10 cellular contexts compared by ENCODE assay signal in the genomic region with DNA sequence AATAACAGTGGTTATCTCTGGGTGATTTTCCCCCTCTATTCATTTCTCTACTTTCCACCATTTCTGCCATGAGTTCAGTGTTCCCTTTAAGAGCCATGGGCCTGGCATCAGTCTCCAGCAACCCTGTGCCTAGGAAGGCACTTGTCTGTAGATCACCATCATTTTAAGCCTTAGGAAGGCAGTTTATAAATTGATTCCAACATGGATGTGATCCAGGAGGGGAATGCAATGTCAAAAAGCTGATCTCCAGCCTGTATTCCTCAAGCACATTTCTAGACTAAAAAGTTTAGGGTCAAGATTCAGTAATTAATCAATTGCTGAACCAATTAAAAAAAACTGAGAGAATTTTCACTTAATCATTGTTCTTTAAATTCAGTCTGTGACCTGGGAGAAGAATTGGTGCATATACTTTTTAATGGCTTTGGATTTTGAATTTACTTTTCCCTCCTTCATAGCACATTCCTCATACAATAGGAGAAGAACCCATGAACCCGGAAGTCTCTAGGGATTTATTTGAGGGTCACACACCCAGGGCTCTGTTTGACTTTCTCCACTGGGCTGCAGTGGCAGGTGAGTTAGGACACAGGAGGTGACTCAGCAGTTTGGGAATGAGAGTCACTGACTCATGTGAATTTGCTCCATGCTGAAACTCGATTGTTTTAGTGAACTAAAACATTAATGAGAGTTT. TPM values are rescaled to one million over a fixed set of nuclear protein-coding genes. Genes with fewer than 3 reads are reported as not detected.
DNase-seq lines count a peak whose midpoint lies in the region; TF ChIP-seq lines count a peak whose summit lies in the region.
"Had no signal": no experiment of that assay in that cellular context is flagged by ENCODE, and none has a peak within 500 bp of the region (broad histone marks: within the 10 kb centered on the region; RNA-seq: fewer than 3 reads in every experiment).

No MANE protein-coding gene starts in this region.

- H3K9ac ChIP-seq in smooth muscle cell (ENCODE audit: low read depth) = no peak overlapping the region

- H3K79me2 ChIP-seq in smooth muscle cell (ENCODE audit: low read depth) = no peaks in the 10 kb centered on the region

- DNase-seq in Calu3 = peak; percentile 72
- DNase-seq in LoVo (ENCODE audit: low spot score) = peak; percentile 89
- DNase-seq in astrocyte of the spinal cord (ENCODE audit: low read depth, low spot score) = peak; percentile 29
- DNase-seq in left kidney (ENCODE audit: low read depth, low spot score) = peak; percentile 37
- no peak for DNase-seq in sigmoid colon
- no peak for DNase-seq in activated effector memory CD4-positive, alpha-beta T cell treated with Interleukin-2 at 50 U/mL for 16 hours
- no peak for DNase-seq in GOT3 (lab: John Stamatoyannopoulos, UW)
- DNase-seq in smooth muscle cell (lab: John Stamatoyannopoulos, UW; ENCODE audit: unreplicated experiment) = no peak
- DNase-seq: activated naive CD8-positive, alpha-beta T cell treated with anti-CD3 and anti-CD28 coated beads, Interleukin-2, amount 50 U/mL, for 24 hours; naive B cell had no signal

- no peaks in the 10 kb centered on the region for H3K27me3 Mint-ChIP-seq in Calu3 (ENCODE audit: unreplicated experiment)

- intact Hi-C loops in Calu3 (cut with micrococcal nuclease; ENCODE audit: unreplicated experiment) (no loop called here), sigmoid colon (cut with DNase I) (no loop called here)

- TF ChIP-seq EP300 in sigmoid colon (IDR thresholded peaks at IDR 0.05) = no peak

- H3K27me3 ChIP-seq in sigmoid colon = no peaks in the 10 kb centered on the region
- H3K27me3 ChIP-seq in smooth muscle cell (ENCODE audit: low read depth) = no peaks in the 10 kb centered on the region

- 16 to 43% methylated on average over 2 of the region's 2 CpGs for WGBS in sigmoid colon, 2 donors
- 48% methylated on average over 2 of the region's 2 CpGs for WGBS in smooth muscle cell (ENCODE audit: low lambda C conversion rate)

- in situ Hi-C loops in astrocyte of the spinal cord (cut with HindIII; ENCODE audit: low sequenced_read_pairs) = no loop called here

- H3K4me2 ChIP-seq in smooth muscle cell = no peak overlapping the region

- H3K4me1 ChIP-seq in sigmoid colon = peaks cover 0 to under 1% (median 0%) of the 10 kb centered on the region in 4 donors
- no peaks in the 10 kb centered on the region for H3K4me1 ChIP-seq in smooth muscle cell (ENCODE audit: low read depth)

- H4K20me1 ChIP-seq in smooth muscle cell (ENCODE audit: low read depth) = no peaks in the 10 kb centered on the region

- peak overlapping the region; percentile 37 for H3K4me3 Mint-ChIP-seq in Calu3 (ENCODE audit: low read depth, unreplicated experiment)
- H3K4me3 Mint-ChIP-seq: activated naive CD8-positive, alpha-beta T cell treated with anti-CD3 and anti-CD28 coated beads, Interleukin-2, amount 50 U/mL, for 24 hours; naive B cell had no signal

- H3K9me3 ChIP-seq in sigmoid colon (no peaks in the 10 kb centered on the region), smooth muscle cell (replicated peaks; ENCODE audit: low read depth) (no peaks in the 10 kb centered on the region)

- H3K36me3 Mint-ChIP-seq in Calu3 (ENCODE audit: insufficient read depth, unreplicated experiment) = no peaks in the 10 kb centered on the region
- H3K36me3 Mint-ChIP-seq: naive B cell had no signal

- no peak for TF ChIP-seq POLR2A in sigmoid colon (IDR thresholded peaks at IDR 0.05)

- H3K4me1 Mint-ChIP-seq in Calu3 (ENCODE audit: low read depth, unreplicated experiment) = peaks cover 66% of the 10 kb centered on the region

- no peak overlapping the region for H3K27ac ChIP-seq in sigmoid colon
- no peak overlapping the region for H3K27ac ChIP-seq in smooth muscle cell (ENCODE audit: low read depth)

- H3K36me3 ChIP-seq in sigmoid colon = peaks cover 0 to 3% (median 0%) of the 10 kb centered on the region in 4 donors
- no peaks in the 10 kb centered on the region for H3K36me3 ChIP-seq in smooth muscle cell (ENCODE audit: low read depth)

- H3K4me3 ChIP-seq in astrocyte of the spinal cord (ENCODE audit: low read depth, low read length) (no peak overlapping the region), sigmoid colon (no peak overlapping the region), smooth muscle cell (no peak overlapping the region)

- no peak for TF ChIP-seq CTCF in Calu3 (IDR thresholded peaks at IDR 0.05; ENCODE audit: unreplicated experiment)
- TF ChIP-seq CTCF in astrocyte of the spinal cord (IDR thresholded peaks at IDR 0.05; ENCODE audit: low read depth, low read length) = no peak
- TF ChIP-seq CTCF in sigmoid colon (IDR thresholded peaks at IDR 0.05) = no peak
- no peak for TF ChIP-seq CTCF in smooth muscle cell (IDR thresholded peaks at IDR 0.05; ENCODE audit: borderline replicate concordance, insufficient read depth, poor library complexity, severe bottlenecking)

- peak overlapping the region; percentile 64 for H3K27ac Mint-ChIP-seq in Calu3 (ENCODE audit: unreplicated experiment)
- H3K27ac Mint-ChIP-seq: activated naive CD8-positive, alpha-beta T cell treated with anti-CD3 and anti-CD28 coated beads, Interleukin-2, amount 50 U/mL, for 24 hours; naive B cell had no signal

- no TSS peak for BruUV-seq in Calu3 (replicated peaks; lab: Mats Ljungman, UMichigan)

- peaks cover 6% of the 10 kb centered on the region for H3F3A ChIP-seq in smooth muscle cell (ENCODE audit: low read depth)

- CTCF ChIA-PET in Calu3 (lab: Charles Lee) = no interaction called here

- H2AFZ ChIP-seq in smooth muscle cell (ENCODE audit: low read depth) = no peak overlapping the region

- peaks cover 2% of the 10 kb centered on the region for H3K9me3 Mint-ChIP-seq in Calu3 (ENCODE audit: low read depth, unreplicated experiment)
- H3K9me3 Mint-ChIP-seq: activated naive CD8-positive, alpha-beta T cell treated with anti-CD3 and anti-CD28 coated beads, Interleukin-2, amount 50 U/mL, for 24 hours had no signal

RNA-seq across cellular contexts. Expression of a gene that starts 6.1 kb away (rescaled TPM):
- 28.4 and 29.7 TPM in 2 replicates for total RNA-seq in Calu3 (2022)
- 10 to 100 TPM in 1 of 4 donors, 1 to 10 TPM in 3; 7.9 to 12.2 (median 8.6) TPM for total RNA-seq in sigmoid colon
- polyA plus RNA-seq in sigmoid colon = 10 to 100 TPM in 1 of 3 donors, 1 to 10 TPM in 2; 2.4 to 13.2 (median 4.6) TPM
- total RNA-seq in smooth muscle cell = 10.6 and 10.7 TPM in 2 replicates
- 2.1 and 5.4 TPM in 2 replicates for polyA plus RNA-seq in smooth muscle cell

RNA-seq across cellular contexts. Expression of a gene that starts 51.7 kb away (rescaled TPM):
- total RNA-seq in Calu3 (2022) (not detected in 2 replicates), sigmoid colon (not detected), smooth muscle cell (not detected in 2 replicates)
- polyA plus RNA-seq in sigmoid colon (not detected), smooth muscle cell (0.46 TPM in 1 of 2 replicates, not detected in the other)

Comparison
In these comparisons a context has a peak if more than half of its experiments do, and no peak if none do; other contexts are left out.
1. DNase-seq: peak in Calu3 (single experiment), LoVo (single experiment), astrocyte of the spinal cord (single experiment) and left kidney (single experiment); none in sigmoid colon (single experiment), activated effector memory CD4-positive, alpha-beta T cell treated with Interleukin-2 at 50 U/mL for 16 hours (single experiment), GOT3 (single experiment) and smooth muscle cell (single experiment).